ENCODE assay signal across 10 cellular contexts in the genomic region with DNA sequence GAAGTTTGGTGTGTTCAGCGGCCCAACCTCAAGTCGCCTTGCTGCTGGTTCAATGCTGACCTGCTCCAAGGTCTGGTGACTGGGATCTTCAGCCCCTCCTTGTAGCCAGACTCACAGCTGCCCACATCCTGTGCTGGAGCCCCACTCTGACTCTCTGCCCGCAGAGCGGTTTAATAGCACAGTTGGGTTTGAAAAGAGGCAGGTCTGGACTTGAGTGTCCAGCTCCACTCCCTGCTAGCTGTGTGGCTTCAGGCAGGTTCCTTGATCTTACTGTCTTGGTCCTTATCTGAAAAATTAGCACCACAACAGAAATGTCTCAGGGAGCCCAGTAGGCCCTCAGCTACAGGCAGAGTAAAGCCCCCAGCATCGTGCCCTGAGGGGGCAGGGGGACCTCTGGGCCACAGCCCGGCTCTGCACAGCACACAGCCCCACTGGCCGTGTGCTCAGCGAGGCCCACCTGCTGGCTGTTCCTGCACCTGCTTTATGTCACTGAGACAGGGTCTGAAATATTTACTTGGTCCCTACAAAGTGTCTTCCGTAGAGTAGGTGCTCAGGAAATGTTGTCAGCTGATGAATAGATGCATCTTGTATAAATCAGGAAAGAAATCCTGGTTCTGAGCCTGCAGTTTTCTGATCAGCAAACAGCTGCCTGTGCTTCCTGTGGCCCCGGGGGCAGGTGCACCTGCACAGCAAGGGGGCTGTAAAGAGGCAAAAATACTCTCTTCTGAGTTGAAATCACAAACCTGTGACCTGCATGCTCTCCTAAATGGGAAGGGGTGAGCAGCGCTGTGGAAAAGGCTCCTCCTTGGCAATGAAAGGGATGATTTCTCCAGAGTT.
A peak's percentile ranks its signal among the peaks of the same experiment; 100 is the strongest.
DNase-seq lines count a peak whose midpoint lies in the region; FAIRE-seq and TF ChIP-seq lines count a peak whose summit lies in the region.
"Had no signal": no experiment of that assay in that cellular context is flagged by ENCODE, and none has a peak within 500 bp of the region (broad histone marks: within the 10 kb centered on the region; RNA-seq: fewer than 3 reads in every experiment).

No MANE protein-coding gene starts in this region.

- no peaks in the 10 kb centered on the region for H3K9me3 Mint-ChIP-seq in activated CD4-positive, alpha-beta memory T cell treated with anti-CD3 and anti-CD28 coated beads for 36 hours

- H3K4me2 ChIP-seq in BLaER1, result peak overlapping the region; percentile 70

- no peaks in the 10 kb centered on the region for H3K27me3 Mint-ChIP-seq in activated CD4-positive, alpha-beta memory T cell treated with anti-CD3 and anti-CD28 coated beads for 36 hours

- TF ChIP-seq CTCF in kidney (IDR thresholded peaks at IDR 0.05; ENCODE audit: borderline replicate concordance, extremely low read depth, insufficient read depth), result no peak

- H3K4me3 ChIP-seq in BLaER1, result no peak overlapping the region
- no peak overlapping the region for H3K4me3 ChIP-seq in kidney (ENCODE audit: low read length in 2 of 2)

- CTCF ChIA-PET in activated CD4-positive, alpha-beta memory T cell treated with anti-CD3 and anti-CD28 coated beads for 36 hours (lab: Charles Lee), result interaction anchor here (1.5 kb wide), 1 partner anchor 33 kb away, joined by 4 read pairs; no protein-coding TSS in a partner anchor

- H3K36me3 ChIP-seq in BLaER1 (0 out of 2 replicates have a peak, but pooled peaks cover 21% of the 10 kb centered on the region), kidney (ENCODE audit: control insufficient read depth in 1 of 2, insufficient read depth in 2 of 2, low read length in 2 of 2) (no peaks in the 10 kb centered on the region)

- H3K9ac ChIP-seq in BLaER1 (no peak overlapping the region), kidney (ENCODE audit: low read length in 2 of 2) (no peak overlapping the region)

- peak; percentile 87 for DNase-seq in HT1080 (ENCODE audit: low read depth)
- peak; percentile 27 for DNase-seq in RPMI7951 (ENCODE audit: low read depth)
- DNase-seq in kidney, result no peak
- DNase-seq in dermis blood vessel endothelial cell, result no peak
- DNase-seq in NCI-H526 (lab: John Stamatoyannopoulos, UW), result no peak
- no peak for DNase-seq in NCI-H1930 (lab: John Stamatoyannopoulos, UW)
- DNase-seq in activated CD4-positive, alpha-beta memory T cell treated with anti-CD3 and anti-CD28 coated beads for 36 hours, result no peak
- DNase-seq: left ventricle myocardium superior, NCI-H1694 treated with DMSO at 0.1 percent for 48 hours had no signal

- POLR2A ChIA-PET in activated CD4-positive, alpha-beta memory T cell treated with anti-CD3 and anti-CD28 coated beads for 36 hours (lab: Charles Lee), result no interaction called here

- no peak for FAIRE-seq in kidney (lab: Jason Lieb, UNC)

- H3K4me1 ChIP-seq in BLaER1 (peaks cover 41% of the 10 kb centered on the region), kidney (ENCODE audit: control insufficient read depth in 1 of 2, insufficient read depth in 1 of 2, low read depth in 1 of 2, low read length in 2 of 2) (peaks cover 9 to 20% of the 10 kb centered on the region in 2 donors)

- H3K27ac ChIP-seq in BLaER1 (peak overlapping the region; percentile 11; the same call in 1 of the 2 replicates), kidney (ENCODE audit: low read depth in 2 of 2, low read length in 2 of 2) (peak overlapping the region; percentile 8 to 49)

- intact Hi-C loops in kidney (cut with DNase I), result no loop called here
- intact Hi-C loops in activated CD4-positive, alpha-beta memory T cell treated with anti-CD3 and anti-CD28 coated beads for 36 hours (cut with micrococcal nuclease), result no loop called here

- H3K36me3 Mint-ChIP-seq in activated CD4-positive, alpha-beta memory T cell treated with anti-CD3 and anti-CD28 coated beads for 36 hours, result peaks cover 6% of the 10 kb centered on the region

- H3K4me3 Mint-ChIP-seq in activated CD4-positive, alpha-beta memory T cell treated with anti-CD3 and anti-CD28 coated beads for 36 hours, result no peak overlapping the region

- peaks cover 16% of the 10 kb centered on the region for H3K4me1 Mint-ChIP-seq in activated CD4-positive, alpha-beta memory T cell treated with anti-CD3 and anti-CD28 coated beads for 36 hours (ENCODE audit: low read depth)

- H4K20me1 ChIP-seq in BLaER1, result no peaks in the 10 kb centered on the region

- no peak overlapping the region for H3K27ac Mint-ChIP-seq in activated CD4-positive, alpha-beta memory T cell treated with anti-CD3 and anti-CD28 coated beads for 36 hours

- H3K9me3 ChIP-seq in BLaER1 (no peaks in the 10 kb centered on the region), kidney (ENCODE audit: control insufficient read depth in 1 of 2, low read length in 2 of 2) (no peaks in the 10 kb centered on the region)

- no peaks in the 10 kb centered on the region for H3K27me3 ChIP-seq in BLaER1

Comparison
In these comparisons a context has a peak if more than half of its experiments do, and no peak if none do; other contexts are left out.
1. DNase-seq: peak in HT1080 (single experiment) and RPMI7951 (single experiment); none in kidney (single experiment), dermis blood vessel endothelial cell (single experiment), NCI-H526 (0 of 2), NCI-H1930 (0 of 2) and activated CD4-positive, alpha-beta memory T cell treated with anti-CD3 and anti-CD28 coated beads for 36 hours (single experiment).